ENCODE assay signal across 13 cellular contexts in the genomic region with DNA sequence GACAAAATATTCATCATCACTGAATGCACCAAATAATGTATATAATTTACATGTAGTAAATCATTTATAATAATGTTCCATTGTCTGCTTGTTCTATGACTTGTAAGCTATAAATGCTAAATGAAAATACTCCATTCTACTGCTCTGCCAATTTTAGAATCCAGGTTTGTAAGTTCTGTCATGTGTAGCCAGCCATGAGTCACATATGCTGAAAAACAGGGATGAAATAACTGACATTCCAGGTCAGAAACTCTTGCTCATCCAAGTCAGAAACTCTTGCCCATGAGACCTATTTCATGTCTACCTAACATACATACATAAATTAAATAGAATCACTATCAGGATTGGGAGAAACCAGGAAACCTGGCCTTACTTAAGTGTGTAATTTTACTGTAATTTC.
DNase-seq lines count a peak whose midpoint lies in the region; ATAC-seq, FAIRE-seq and TF ChIP-seq lines count a peak whose summit lies in the region.
"Had no signal": no experiment of that assay in that cellular context is flagged by ENCODE, and none has a peak within 500 bp of the region (broad histone marks: within the 10 kb centered on the region; RNA-seq: fewer than 3 reads in every experiment).

No MANE protein-coding gene starts in this region.

- H4K20me1 ChIP-seq in hepatocyte (ENCODE audit: insufficient read depth, poor library complexity, severe bottlenecking) = no peaks in the 10 kb centered on the region

- H3K36me3 ChIP-seq in right atrium auricular region = peaks cover 7% of the 10 kb centered on the region
- no peaks in the 10 kb centered on the region for H3K36me3 ChIP-seq in hepatocyte (replicated peaks; ENCODE audit: insufficient read depth, low read depth)
- H3K36me3 ChIP-seq in testis (ENCODE audit: low read depth, missing control alignments) = no peaks in the 10 kb centered on the region
- H3K36me3 ChIP-seq: right lobe of liver, thoracic aorta had no signal

- H3K9me3 ChIP-seq in right atrium auricular region (peaks cover 0 to 13% of the 10 kb centered on the region in 2 donors), hepatocyte (ENCODE audit: low read depth) (no peaks in the 10 kb centered on the region), testis (no peaks in the 10 kb centered on the region)
- H3K9me3 ChIP-seq: thoracic aorta had no signal

- no peak overlapping the region for H3K4me2 ChIP-seq in hepatocyte

- ATAC-seq in Right ventricle myocardium superior (ENCODE audit: poor library complexity) (peak; percentile 57), GM21367 (IDR thresholded peaks at IDR 0.05; ENCODE audit: unreplicated experiment) (no peak)

- H3K27me3 ChIP-seq in right atrium auricular region = no peaks in the 10 kb centered on the region
- no peaks in the 10 kb centered on the region for H3K27me3 ChIP-seq in hepatocyte
- no peaks in the 10 kb centered on the region for H3K27me3 ChIP-seq in testis
- H3K27me3 ChIP-seq: right lobe of liver had no signal

- TF ChIP-seq CTCF in right atrium auricular region (IDR thresholded peaks at IDR 0.05) (no peak), hepatocyte (IDR thresholded peaks at IDR 0.05; ENCODE audit: poor library complexity) (no peak), testis (IDR thresholded peaks at IDR 0.05) (no peak)

- DNase-seq in Right ventricle myocardium superior (no peak), right atrium auricular region (ENCODE audit: low spot score) (no peak), hepatocyte (ENCODE audit: low spot score) (peak; percentile 22), urothelium cell line (ENCODE audit: low spot score) (peak; percentile 23), testis (no peak)
- DNase-seq in activated T-helper 2 cell treated with anti-CD3 and anti-CD28 coated beads, Interferon-gamma antibody, Interleukin-2, Interleukin-4, amounts not matched to agents 10 μg/mL and 5 μg/mL and 100 μg/mL, durations not matched to agents 14 hours and 24 hours and 36 hours (ENCODE audit: low spot score) = no peak
- DNase-seq in stimulated activated CD4-positive, alpha-beta T cell treated with anti-CD3 and anti-CD28 coated beads, Interleukin-12 subunit alpha, Interleukin-12 subunit beta, amount 100 ng/mL, for 4 hours = no peak
- DNase-seq: activated gamma-delta T cell treated with Interleukin-2 at 50 U/mL for 16 hours, NCI-H1417, right lobe of liver, SHP77 had no signal

- no peak for FAIRE-seq in urothelium cell line (lab: Jason Lieb, UNC)

- peaks cover 43% of the 10 kb centered on the region for H3K4me1 Mint-ChIP-seq in activated T-helper 2 cell treated with anti-CD3 and anti-CD28 coated beads, Interferon-gamma antibody, Interleukin-2, Interleukin-4, amounts not matched to agents 10 μg/mL and 5 μg/mL and 100 μg/mL, durations not matched to agents 14 hours and 24 hours and 36 hours (ENCODE audit: low read depth)

- H3K9me3 Mint-ChIP-seq in activated T-helper 2 cell treated with anti-CD3 and anti-CD28 coated beads, Interferon-gamma antibody, Interleukin-2, Interleukin-4, amounts not matched to agents 10 μg/mL and 5 μg/mL and 100 μg/mL, durations not matched to agents 14 hours and 24 hours and 36 hours = peaks cover 12% of the 10 kb centered on the region

- peak overlapping the region; percentile 71 for H3K27ac Mint-ChIP-seq in activated T-helper 2 cell treated with anti-CD3 and anti-CD28 coated beads, Interferon-gamma antibody, Interleukin-2, Interleukin-4, amounts not matched to agents 10 μg/mL and 5 μg/mL and 100 μg/mL, durations not matched to agents 14 hours and 24 hours and 36 hours

- H3K36me3 Mint-ChIP-seq in activated T-helper 2 cell treated with anti-CD3 and anti-CD28 coated beads, Interferon-gamma antibody, Interleukin-2, Interleukin-4, amounts not matched to agents 10 μg/mL and 5 μg/mL and 100 μg/mL, durations not matched to agents 14 hours and 24 hours and 36 hours (ENCODE audit: low read depth) = peaks cover 57% of the 10 kb centered on the region

- H2AFZ ChIP-seq in hepatocyte = no peak overlapping the region

- peak overlapping the region; percentile 11 for H3K4me3 Mint-ChIP-seq in activated T-helper 2 cell treated with anti-CD3 and anti-CD28 coated beads, Interferon-gamma antibody, Interleukin-2, Interleukin-4, amounts not matched to agents 10 μg/mL and 5 μg/mL and 100 μg/mL, durations not matched to agents 14 hours and 24 hours and 36 hours (ENCODE audit: low read depth)

- no peaks in the 10 kb centered on the region for H3K4me1 ChIP-seq in right atrium auricular region
- H3K4me1 ChIP-seq in hepatocyte (ENCODE audit: insufficient read depth) = no peaks in the 10 kb centered on the region
- H3K4me1 ChIP-seq in testis = no peaks in the 10 kb centered on the region

- intact Hi-C loops in Right ventricle myocardium superior (cut with DNase I) (no loop called here), testis (cut with DNase I; ENCODE audit: low total_unique reads) (no loop called here)
- intact Hi-C loops in activated T-helper 2 cell treated with anti-CD3 and anti-CD28 coated beads, Interferon-gamma antibody, Interleukin-2, Interleukin-4, amounts not matched to agents 10 μg/mL and 5 μg/mL and 100 μg/mL, durations not matched to agents 14 hours and 24 hours and 36 hours (cut with micrococcal nuclease) = loop anchor here (10.0 kb wide), 1 partner anchor 68 kb away; no protein-coding TSS in a partner anchor

- TF ChIP-seq POLR2A in testis (IDR thresholded peaks at IDR 0.05) = no peak

- H3K4me3 ChIP-seq in right atrium auricular region (no peak overlapping the region), hepatocyte (no peak overlapping the region), testis (no peak overlapping the region)
- H3K4me3 ChIP-seq: right lobe of liver, thoracic aorta had no signal

- no peaks in the 10 kb centered on the region for H3K27me3 Mint-ChIP-seq in activated T-helper 2 cell treated with anti-CD3 and anti-CD28 coated beads, Interferon-gamma antibody, Interleukin-2, Interleukin-4, amounts not matched to agents 10 μg/mL and 5 μg/mL and 100 μg/mL, durations not matched to agents 14 hours and 24 hours and 36 hours (ENCODE audit: low read depth)

- H3K27ac ChIP-seq in right atrium auricular region (no peak overlapping the region), hepatocyte (peak overlapping the region; percentile 19), testis (no peak overlapping the region)
- H3K27ac ChIP-seq: right lobe of liver, thoracic aorta had no signal

- peaks cover 76% of the 10 kb centered on the region for H3K79me2 ChIP-seq in hepatocyte

- H3K9me2 ChIP-seq in hepatocyte (replicated peaks; ENCODE audit: insufficient read depth) = no peaks in the 10 kb centered on the region

Comparison
In these comparisons a context has a peak if more than half of its experiments do, and no peak if none do; other contexts are left out.
1. DNase-seq: peak in hepatocyte (single experiment) and urothelium cell line (single experiment); none in Right ventricle myocardium superior (single experiment), right atrium auricular region (single experiment), activated T-helper 2 cell treated with anti-CD3 and anti-CD28 coated beads, Interferon-gamma antibody, Interleukin-2, Interleukin-4, amounts not matched to agents 10 μg/mL and 5 μg/mL and 100 μg/mL, durations not matched to agents 14 hours and 24 hours and 36 hours (single experiment), stimulated activated CD4-positive, alpha-beta T cell treated with anti-CD3 and anti-CD28 coated beads, Interleukin-12 subunit alpha, Interleukin-12 subunit beta, amount 100 ng/mL, for 4 hours (single experiment) and testis (single experiment).